Comparison of ENCODE assay signal across 33 cellular contexts in genomic region chr5:176203086-176203485, GRCh38. TPM values are rescaled to one million over a fixed set of nuclear protein-coding genes. Genes with fewer than 3 reads are reported as not detected.
DNase-seq lines count a peak whose midpoint lies in the region; ATAC-seq and TF ChIP-seq lines count a peak whose summit lies in the region.
"Had no signal": no experiment of that assay in that cellular context is flagged by ENCODE, and none has a peak within 500 bp of the region (broad histone marks: within the 10 kb centered on the region; RNA-seq: fewer than 3 reads in every experiment).

No MANE protein-coding gene starts in this region.

- peaks cover 8% of the 10 kb centered on the region for H3K4me1 Mint-ChIP-seq in endodermal cell
- H3K4me1 Mint-ChIP-seq in osteocyte (ENCODE audit: unreplicated experiment): peaks cover 2% of the 10 kb centered on the region
- H3K4me1 Mint-ChIP-seq: CD14-positive monocyte had no signal

- H3K36me3 ChIP-seq in endodermal cell (ENCODE audit: control insufficient read depth, insufficient read depth, low read length): no peaks in the 10 kb centered on the region
- H3K36me3 ChIP-seq: BE2C; BLaER1; BLaER1 treated with 17β-estradiol and CSF1 and Interleukin-3, amounts not matched to agents 10 nM and 100 nM had no signal

- 84 to 85% methylated on average over 8 of the region's 8 CpGs for WGBS in endodermal cell (ENCODE audit: insufficient coverage in 1 of 2, insufficient read length in 1 of 2), 2 experiments

- no peaks in the 10 kb centered on the region for H3K4me1 ChIP-seq in endodermal cell (ENCODE audit: control insufficient read depth, insufficient read depth, low read length)
- H3K4me1 ChIP-seq: A549; BE2C; BLaER1; BLaER1 treated with 17β-estradiol and CSF1 and Interleukin-3, amounts not matched to agents 10 nM and 100 nM; Caco-2 had no signal

- H3K9me3 Mint-ChIP-seq in endodermal cell: peaks cover 2% of the 10 kb centered on the region
- no peaks in the 10 kb centered on the region for H3K9me3 Mint-ChIP-seq in osteocyte (ENCODE audit: unreplicated experiment)
- H3K9me3 Mint-ChIP-seq: CD4-positive, alpha-beta memory T cell; CD4-positive, alpha-beta T cell; CD4-positive, CD25-positive, alpha-beta regulatory T cell; CD8-positive, alpha-beta memory T cell; CD8-positive, alpha-beta T cell had no signal

- no peak overlapping the region for H3K9ac ChIP-seq in endodermal cell (ENCODE audit: extremely low read depth, low read length, poor library complexity, severe bottlenecking)
- H3K9ac ChIP-seq: BLaER1; BLaER1 treated with 17β-estradiol and CSF1 and Interleukin-3, amounts not matched to agents 10 nM and 100 nM had no signal

- no peak overlapping the region for H3K4me3 Mint-ChIP-seq in endodermal cell
- no peak overlapping the region for H3K4me3 Mint-ChIP-seq in osteocyte (ENCODE audit: unreplicated experiment)
- H3K4me3 Mint-ChIP-seq: B cell; CD14-positive monocyte; CD4-positive, alpha-beta memory T cell; CD4-positive, alpha-beta T cell; CD4-positive, CD25-positive, alpha-beta regulatory T cell; CD8-positive, alpha-beta memory T cell; CD8-positive, alpha-beta T cell had no signal

- no peaks in the 10 kb centered on the region for H3K27me3 ChIP-seq in endodermal cell (ENCODE audit: control insufficient read depth, insufficient read depth, low read length, poor library complexity, severe bottlenecking)

- DNase-seq in endodermal cell (peak; percentile 20), mesenteric fat pad (ENCODE audit: low spot score) (peak; percentile 67), osteocyte (ENCODE audit: extremely low spot score, unreplicated experiment) (peak; percentile 30), GF-D8 (lab: John Stamatoyannopoulos, UW) (no peak), NCI-H1694 treated with DMSO at 0.1 percent for 48 hours (lab: John Stamatoyannopoulos, UW) (no peak)
- DNase-seq: 8988T; ACHN; AML-193; BE2C; C1 segment of cervical spinal cord; Caco-2; Calu3; CD4-positive, alpha-beta memory T cell; CD4-positive, alpha-beta T cell; CD4-positive, CD25-positive, alpha-beta regulatory T cell; CD8-positive, alpha-beta memory T cell; CD8-positive, alpha-beta T cell; COR-L47; DMS 273 treated with DMSO at 0.1 percent for 48 hours; DMS153; DMS53; DMS79; DMS79 treated with DMSO at 0.1 percent for 48 hours; DND-41; EL had no signal

- H3K9me3 ChIP-seq in endodermal cell (ENCODE audit: control insufficient read depth, low read length): no peaks in the 10 kb centered on the region
- H3K9me3 ChIP-seq: A549, BE2C, Caco-2 had no signal

- no peak overlapping the region for H3K27ac ChIP-seq in endodermal cell (ENCODE audit: low read depth, low read length)
- H3K27ac ChIP-seq: 22Rv1; A549; BLaER1; BLaER1 treated with 17β-estradiol and CSF1 and Interleukin-3, amounts not matched to agents 10 nM and 100 nM; C4-2B had no signal

- no peak overlapping the region for H3K27ac Mint-ChIP-seq in endodermal cell
- H3K27ac Mint-ChIP-seq in osteocyte (ENCODE audit: unreplicated experiment): no peak overlapping the region
- H3K27ac Mint-ChIP-seq: B cell; CD14-positive monocyte; CD4-positive, alpha-beta memory T cell; CD4-positive, alpha-beta T cell; CD4-positive, CD25-positive, alpha-beta regulatory T cell; CD8-positive, alpha-beta memory T cell; CD8-positive, alpha-beta T cell had no signal

- no peak for TF ChIP-seq CTCF in endodermal cell (conservative IDR thresholded peaks at IDR 0.05)
- no peak for TF ChIP-seq CTCF in osteocyte (IDR thresholded peaks at IDR 0.05)

- H3K36me3 Mint-ChIP-seq in endodermal cell (ENCODE audit: low read depth) (no peaks in the 10 kb centered on the region), osteocyte (ENCODE audit: unreplicated experiment) (no peaks in the 10 kb centered on the region)
- H3K36me3 Mint-ChIP-seq: CD14-positive monocyte; CD4-positive, alpha-beta memory T cell; CD4-positive, CD25-positive, alpha-beta regulatory T cell; CD8-positive, alpha-beta memory T cell; CD8-positive, alpha-beta T cell had no signal

- ATAC-seq in HG03095 (IDR thresholded peaks at IDR 0.05; ENCODE audit: unreplicated experiment): no peak
- ATAC-seq: A549; CD8-positive, alpha-beta T cell had no signal

- H3K27me3 Mint-ChIP-seq in endodermal cell (ENCODE audit: insufficient read depth): peaks cover 15% of the 10 kb centered on the region
- peaks cover 18% of the 10 kb centered on the region for H3K27me3 Mint-ChIP-seq in osteocyte (ENCODE audit: unreplicated experiment)

- H3K4me3 ChIP-seq in endodermal cell (ENCODE audit: low read length): no peak overlapping the region
- H3K4me3 ChIP-seq: A549; BLaER1; BLaER1 treated with 17β-estradiol and CSF1 and Interleukin-3, amounts not matched to agents 10 nM and 100 nM had no signal

RNA-seq across cellular contexts. Expression of gene SIMC1, which starts 35.1 kb away (rescaled TPM):
- total RNA-seq in endodermal cell (10 to 100 TPM; 23.5 to 35.8 TPM), mesenteric fat pad (11.5 TPM), osteocyte (19.7 and 22.4 TPM in 2 replicates)
- polyA plus RNA-seq in endodermal cell (2013, experiment 1 of 2): 37.2 TPM
- polyA plus RNA-seq in endodermal cell (2013, experiment 2 of 2): 36.2 TPM

Comparison
In these comparisons a context has a peak if more than half of its experiments do, and no peak if none do; other contexts are left out.
1. DNase-seq: peak in endodermal cell (single experiment), mesenteric fat pad (single experiment) and osteocyte (single experiment); none in GF-D8 (single experiment) and NCI-H1694 treated with DMSO at 0.1 percent for 48 hours (single experiment).